ENCODE assay signal across 9 cellular contexts in genomic region chr20:23966298-23966697, GRCh38. TPM values are rescaled to one million over a fixed set of nuclear protein-coding genes. Genes with fewer than 3 reads are reported as not detected.
"Had no signal": no experiment of that assay in that cellular context is flagged by ENCODE, and none has a peak within 500 bp of the region (broad histone marks: within the 10 kb centered on the region; RNA-seq: fewer than 3 reads in every experiment).

No MANE protein-coding gene starts in this region.

- H3K27ac ChIP-seq: GM23248 had no signal

- ATAC-seq: HCT116 had no signal

- DNase-seq: GM23248, GOT3, H7, HFFc6, IMR-90 had no signal

- H3K4me3 Mint-ChIP-seq: HFFc6 had no signal

- H3K4me1 ChIP-seq: HAP-1 had no signal

- H3K36me3 ChIP-seq: HAP-1 had no signal

- H3K4me3 ChIP-seq: GM23248, HAP-1 had no signal

- H3K27ac Mint-ChIP-seq: HFFc6 had no signal

- H3K9me3 ChIP-seq: HAP-1 had no signal

RNA-seq across cellular contexts. Expression of gene GGTLC1, which starts 22.3 kb away (rescaled TPM):
- total RNA-seq: GM23248, H4, H7, HFFc6, HT-29, IMR-90 had no signal
- polyA plus RNA-seq: GM23248, IMR-90 had no signal
